ENCODE assay signal across 1 cellular context in the genomic region with DNA sequence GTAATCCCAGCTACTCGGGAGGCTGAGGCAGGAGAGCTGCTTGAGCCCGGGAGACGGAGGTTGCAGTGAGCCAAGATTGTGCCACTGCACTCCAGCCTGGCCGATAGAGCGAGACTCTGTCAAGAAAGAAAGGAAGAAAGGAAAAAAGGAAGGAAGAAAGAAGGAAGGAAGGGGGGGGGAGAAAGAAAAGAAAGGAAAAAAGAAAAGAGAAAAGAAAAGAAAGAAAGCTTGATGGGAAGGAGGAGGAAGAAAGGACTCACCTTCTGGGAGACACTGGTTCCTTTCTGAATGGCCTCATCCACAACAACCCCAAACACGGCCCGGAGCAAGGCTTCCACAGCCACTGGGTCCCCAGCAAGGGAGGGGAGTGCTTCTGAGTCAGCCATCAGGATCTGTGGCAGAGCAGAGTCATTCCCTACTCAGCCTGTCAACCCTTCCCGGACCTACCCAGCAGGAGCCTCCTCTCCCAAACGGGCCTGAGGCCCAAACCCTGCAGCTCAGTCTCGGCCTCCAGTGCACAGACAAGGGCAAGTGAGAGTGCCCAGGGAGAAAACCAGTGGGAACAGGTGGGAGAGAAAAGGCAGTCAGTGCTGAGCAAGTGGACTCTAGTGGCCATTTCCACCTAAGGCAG.
TF ChIP-seq lines count a peak whose summit lies in the region.

No MANE protein-coding gene starts in this region.

TF ChIP-seq in SK-N-SH, 30 proteins besides CTCF, POLR2A, EP300 and RAD21 (continued from another document):
- TF ChIP-seq CHD2 (IDR thresholded peaks at IDR 0.05; ENCODE audit: low read length, partially characterized antibody), result no peak
- TF ChIP-seq GATA2 (CRISPR knock-in tag; IDR thresholded peaks at IDR 0.05), result no peak
- no peak for TF ChIP-seq FOXJ3 (CRISPR knock-in tag; IDR thresholded peaks at IDR 0.05)
- no peak for TF ChIP-seq RFX5 (IDR thresholded peaks at IDR 0.05; ENCODE audit: low read length)
- no peak for TF ChIP-seq MXI1 (IDR thresholded peaks at IDR 0.05; ENCODE audit: low read depth, low read length)
- TF ChIP-seq, protein P1, sequence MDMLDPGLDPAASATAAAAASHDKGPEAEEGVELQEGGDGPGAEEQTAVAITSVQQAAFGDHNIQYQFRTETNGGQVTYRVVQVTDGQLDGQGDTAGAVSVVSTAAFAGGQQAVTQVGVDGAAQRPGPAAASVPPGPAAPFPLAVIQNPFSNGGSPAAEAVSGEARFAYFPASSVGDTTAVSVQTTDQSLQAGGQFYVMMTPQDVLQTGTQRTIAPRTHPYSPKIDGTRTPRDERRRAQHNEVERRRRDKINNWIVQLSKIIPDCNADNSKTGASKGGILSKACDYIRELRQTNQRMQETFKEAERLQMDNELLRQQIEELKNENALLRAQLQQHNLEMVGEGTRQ (IDR thresholded peaks at IDR 0.05; ENCODE audit: borderline replicate concordance, low read depth, low read length), result no peak
- TF ChIP-seq NRF1 (IDR thresholded peaks at IDR 0.05; ENCODE audit: low read depth, low read length), result no peak
- no peak for TF ChIP-seq TCF12 (IDR thresholded peaks at IDR 0.05)
- TF ChIP-seq, protein P2, sequence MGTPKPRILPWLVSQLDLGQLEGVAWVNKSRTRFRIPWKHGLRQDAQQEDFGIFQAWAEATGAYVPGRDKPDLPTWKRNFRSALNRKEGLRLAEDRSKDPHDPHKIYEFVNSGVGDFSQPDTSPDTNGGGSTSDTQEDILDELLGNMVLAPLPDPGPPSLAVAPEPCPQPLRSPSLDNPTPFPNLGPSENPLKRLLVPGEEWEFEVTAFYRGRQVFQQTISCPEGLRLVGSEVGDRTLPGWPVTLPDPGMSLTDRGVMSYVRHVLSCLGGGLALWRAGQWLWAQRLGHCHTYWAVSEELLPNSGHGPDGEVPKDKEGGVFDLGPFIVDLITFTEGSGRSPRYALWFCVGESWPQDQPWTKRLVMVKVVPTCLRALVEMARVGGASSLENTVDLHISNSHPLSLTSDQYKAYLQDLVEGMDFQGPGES (IDR thresholded peaks at IDR 0.05; ENCODE audit: low read depth, low read length), result no peak
